In the genomic region with DNA sequence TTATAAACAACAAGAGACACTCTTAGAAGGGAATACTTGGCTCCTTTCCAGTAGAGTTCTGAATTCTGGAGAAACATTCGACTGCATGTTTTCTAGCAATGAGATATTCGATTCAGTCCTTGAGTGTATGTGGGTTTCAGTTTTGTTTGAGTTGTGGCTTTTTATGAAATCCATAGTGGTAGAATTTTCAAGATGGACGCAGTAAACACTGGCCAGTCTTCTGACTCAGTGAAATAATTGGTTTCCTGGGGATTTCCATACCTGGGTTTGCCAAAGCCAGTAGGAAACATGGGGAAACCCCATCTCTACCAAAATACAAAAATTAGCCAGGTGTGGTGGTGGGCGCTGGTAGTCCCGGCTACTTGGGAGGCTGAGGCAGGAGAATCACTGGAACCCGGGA, we compare ENCODE assay signal across 25 cellular contexts.
"Had no signal": no experiment of that assay in that cellular context is flagged by ENCODE, and none has a peak within 500 bp of the region (broad histone marks: within the 10 kb centered on the region; RNA-seq: fewer than 3 reads in every experiment).

No MANE protein-coding gene starts in this region.

- H3K27me3 ChIP-seq: breast epithelium, Peyer's patch had no signal

- H3K27ac ChIP-seq: breast epithelium, Peyer's patch had no signal

- H3K4me3 ChIP-seq: breast epithelium, K562, Peyer's patch had no signal

- H3K27ac Mint-ChIP-seq: activated CD8-positive, alpha-beta T cell treated with anti-CD3 and anti-CD28 coated beads, Interleukin-2, amount 10 ng/mL, durations not matched to agents 7 days and 5 days; activated naive CD4-positive, alpha-beta T cell treated with anti-CD3 and anti-CD28 coated beads, Interleukin-2, amount 50 U/mL, for 24 hours; T-helper 1 cell treated with Interleukin-12 subunit alpha and Interleukin-12 subunit beta and Interleukin-4 antibody, amounts not matched to agents 30 μg/mL and 1 μg/mL, for 36 hours; WTC11 had no signal

- DNase-seq: activated CD4-positive, alpha-beta T cell treated with anti-CD3 and anti-CD28 coated beads for 48 hours; activated CD4-positive, alpha-beta T cell treated with anti-CD3 and anti-CD28 coated beads, Interleukin-2, amount 50 U/mL, for 4 hours; activated CD4-positive, CD25-positive, alpha-beta regulatory T cell treated with anti-CD3 and anti-CD28 coated beads, Interleukin-2, amount 50 U/mL, for 72 hours; activated CD8-positive, alpha-beta memory T cell treated with anti-CD3 and anti-CD28 coated beads, Interleukin-2, amount 50 U/mL, for 48 hours; activated CD8-positive, alpha-beta T cell treated with anti-CD3 and anti-CD28 coated beads, Interleukin-2, amount 10 ng/mL, durations not matched to agents 7 days and 5 days; activated effector memory CD4-positive, alpha-beta T cell treated with Interleukin-2 at 50 U/mL for 16 hours; activated naive CD4-positive, alpha-beta T cell; activated T-cell treated with anti-CD3 and anti-CD28 coated beads, Interleukin-2, amount 50 U/mL, for 1 hour; aorta; caudate nucleus; Kasumi-1; MV-4-11; NCI-H1092 treated with DMSO at 0.1 percent for 48 hours; NCI-H1417 treated with DMSO at 0.1 percent for 48 hours; NCI-H1694 treated with DMSO at 0.1 percent for 48 hours; NCI-H2029 treated with DMSO at 0.1 percent for 48 hours; NCI-H510A treated with DMSO at 0.1 percent for 48 hours; NCI-H69; Peyer's patch; SHP77 had no signal

- H3K4me1 Mint-ChIP-seq: activated naive CD4-positive, alpha-beta T cell treated with anti-CD3 and anti-CD28 coated beads, Interleukin-2, amount 50 U/mL, for 24 hours had no signal

- H3K9me3 ChIP-seq: breast epithelium, Peyer's patch had no signal

- H3K27me3 Mint-ChIP-seq: activated naive CD4-positive, alpha-beta T cell treated with anti-CD3 and anti-CD28 coated beads, Interleukin-2, amount 50 U/mL, for 24 hours had no signal

- H3K4me3 Mint-ChIP-seq: activated CD8-positive, alpha-beta T cell treated with anti-CD3 and anti-CD28 coated beads, Interleukin-2, amount 10 ng/mL, durations not matched to agents 7 days and 5 days; activated naive CD4-positive, alpha-beta T cell treated with anti-CD3 and anti-CD28 coated beads, Interleukin-2, amount 50 U/mL, for 24 hours; T-helper 1 cell treated with Interleukin-12 subunit alpha and Interleukin-12 subunit beta and Interleukin-4 antibody, amounts not matched to agents 30 μg/mL and 1 μg/mL, for 36 hours; WTC11 had no signal

- FAIRE-seq: K562 had no signal

- H3K4me1 ChIP-seq: breast epithelium, Peyer's patch had no signal

- ATAC-seq: activated CD8-positive, alpha-beta T cell treated with anti-CD3 and anti-CD28 coated beads, Interleukin-2, amount 10 ng/mL, durations not matched to agents 7 days and 5 days; K562; WTC11 had no signal

- H3K9me3 Mint-ChIP-seq: T-helper 1 cell treated with Interleukin-12 subunit alpha and Interleukin-12 subunit beta and Interleukin-4 antibody, amounts not matched to agents 30 μg/mL and 1 μg/mL, for 36 hours had no signal

- H3K36me3 ChIP-seq: breast epithelium, Peyer's patch had no signal
